Comparison of ENCODE assay signal across 7 cellular contexts in the genomic region with DNA sequence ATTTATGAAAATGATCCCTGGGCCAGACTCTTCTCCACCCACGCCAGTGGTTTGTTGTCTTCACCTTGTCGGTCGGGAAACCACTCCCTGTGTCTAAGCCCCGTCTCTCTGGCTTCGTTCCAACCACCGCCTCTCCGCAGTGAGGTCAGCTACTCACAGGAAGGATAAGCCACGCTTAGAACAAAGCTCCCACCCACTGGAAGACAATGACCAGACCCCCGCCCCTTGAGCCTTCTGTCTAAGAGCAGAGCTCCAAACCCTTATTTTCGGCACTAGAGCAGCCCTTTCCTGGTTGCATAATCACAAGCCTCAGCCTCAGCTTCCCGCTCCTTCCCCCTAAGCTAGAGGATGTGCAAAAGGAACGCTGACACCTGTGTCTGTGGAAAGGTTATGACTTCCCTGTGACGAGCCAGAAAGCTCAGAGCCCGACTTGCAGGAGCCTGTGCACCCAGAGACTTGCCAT.
DNase-seq lines count a peak whose midpoint lies in the region; ATAC-seq lines count a peak whose summit lies in the region.

No MANE protein-coding gene starts in this region.

- POLR2A ChIA-PET in naive thymus-derived CD4-positive, alpha-beta T cell (lab: Charles Lee) = interaction anchor here (0.7 to 1.6 kb wide), 4 partner anchors 9 to 43 kb away, joined by 3 to 6 read pairs (median 3); no protein-coding TSS in a partner anchor

- peaks cover 0 to 22% of the 10 kb centered on the region in 2 donors for H3K4me1 ChIP-seq in naive thymus-derived CD4-positive, alpha-beta T cell (ENCODE audit: control insufficient read depth in 2 of 2, insufficient read depth in 2 of 2, low read length in 2 of 2)
- H3K4me1 ChIP-seq in stomach smooth muscle (ENCODE audit: control insufficient read depth, insufficient read depth, low read length) = peaks cover 43% of the 10 kb centered on the region

- peak overlapping the region; percentile 50 for H3K4me3 Mint-ChIP-seq in central memory CD8-positive, alpha-beta T cell
- peak overlapping the region; percentile 71 to 94 (median 88) for H3K4me3 Mint-ChIP-seq in naive thymus-derived CD4-positive, alpha-beta T cell

- peak; percentile 54 for ATAC-seq in HG02884 (IDR thresholded peaks at IDR 0.05; ENCODE audit: unreplicated experiment)
- ATAC-seq in central memory CD8-positive, alpha-beta T cell (replicated peaks; ENCODE audit: extremely low read depth, poor library complexity, severe bottlenecking) = no peak
- no peak for ATAC-seq in naive thymus-derived CD4-positive, alpha-beta T cell
- no peak for ATAC-seq in GM21381 (IDR thresholded peaks at IDR 0.05; ENCODE audit: unreplicated experiment)

- no peaks in the 10 kb centered on the region for H3K36me3 ChIP-seq in naive thymus-derived CD4-positive, alpha-beta T cell (ENCODE audit: control insufficient read depth in 2 of 3, insufficient read depth in 3 of 3, low read length in 3 of 3)
- no peaks in the 10 kb centered on the region for H3K36me3 ChIP-seq in stomach smooth muscle (ENCODE audit: control insufficient read depth in 2 of 2, insufficient read depth in 2 of 2, low read length in 2 of 2)

- no peak overlapping the region for H3K4me3 ChIP-seq in naive thymus-derived CD4-positive, alpha-beta T cell (ENCODE audit: low read length)
- peak overlapping the region in 1 of 2 donors; percentile 35 for H3K4me3 ChIP-seq in stomach smooth muscle (ENCODE audit: low read length in 2 of 2)

- H3K9me3 ChIP-seq in naive thymus-derived CD4-positive, alpha-beta T cell (ENCODE audit: control insufficient read depth in 2 of 3, low read length in 3 of 3) = no peaks in the 10 kb centered on the region
- H3K9me3 ChIP-seq in stomach smooth muscle (ENCODE audit: control insufficient read depth in 2 of 2, low read length in 2 of 2) = no peaks in the 10 kb centered on the region

- H3K4me1 Mint-ChIP-seq in central memory CD8-positive, alpha-beta T cell = peaks cover 21% of the 10 kb centered on the region
- peaks cover 32 to 58% (median 48%) of the 10 kb centered on the region in 7 donors for H3K4me1 Mint-ChIP-seq in naive thymus-derived CD4-positive, alpha-beta T cell

- peaks cover 52% of the 10 kb centered on the region for H3K27me3 Mint-ChIP-seq in central memory CD8-positive, alpha-beta T cell
- peaks cover 0 to 12% (median 0%) of the 10 kb centered on the region in 5 donors for H3K27me3 Mint-ChIP-seq in naive thymus-derived CD4-positive, alpha-beta T cell

- peak; percentile 51 for DNase-seq in activated CD4-positive, CD25-positive, alpha-beta regulatory T cell treated with anti-CD3 and anti-CD28 coated beads, Interleukin-2, amount 50 U/mL, for 72 hours
- DNase-seq in central memory CD8-positive, alpha-beta T cell (ENCODE audit: low spot score in 2 of 2) = no peak
- peak in 8 of 9 donors; percentile 31 to 63 (median 40) for DNase-seq in naive thymus-derived CD4-positive, alpha-beta T cell
- no peak for DNase-seq in SIG-M5 treated with dmso at 0.1 percent for 504 hours (lab: John Stamatoyannopoulos, UW; ENCODE audit: unreplicated experiment)

- H3K27ac ChIP-seq in naive thymus-derived CD4-positive, alpha-beta T cell (ENCODE audit: low read depth, low read length) = no peak overlapping the region
- peak overlapping the region; percentile 31 for H3K27ac ChIP-seq in stomach smooth muscle (ENCODE audit: low read length)

- H3K27ac Mint-ChIP-seq in central memory CD8-positive, alpha-beta T cell (ENCODE audit: low read depth) = no peak overlapping the region
- H3K27ac Mint-ChIP-seq in naive thymus-derived CD4-positive, alpha-beta T cell = peak overlapping the region; percentile 78 to 94 (median 89)

- CTCF ChIA-PET in naive thymus-derived CD4-positive, alpha-beta T cell (lab: Charles Lee) = interaction anchor here (0.6 kb wide), 1 partner anchor 12 kb away, joined by 3 read pairs; no protein-coding TSS in a partner anchor

- H3K27me3 ChIP-seq in naive thymus-derived CD4-positive, alpha-beta T cell (ENCODE audit: control insufficient read depth in 2 of 2, insufficient read depth in 2 of 2, low read length in 2 of 2) = no peaks in the 10 kb centered on the region
- no peaks in the 10 kb centered on the region for H3K27me3 ChIP-seq in stomach smooth muscle (ENCODE audit: control insufficient read depth in 1 of 2, insufficient read depth in 2 of 2, low read length in 2 of 2)

- no peak overlapping the region for H3K9ac ChIP-seq in stomach smooth muscle (ENCODE audit: low read length in 2 of 2)

- H3K36me3 Mint-ChIP-seq in central memory CD8-positive, alpha-beta T cell (ENCODE audit: insufficient read depth) = no peaks in the 10 kb centered on the region
- H3K36me3 Mint-ChIP-seq in naive thymus-derived CD4-positive, alpha-beta T cell = no peaks in the 10 kb centered on the region

- intact Hi-C loops in naive thymus-derived CD4-positive, alpha-beta T cell (cut with micrococcal nuclease) = loop anchor here in 1 of 2 donors (5.0 kb wide), 1 partner anchor 36 kb away; no protein-coding TSS in a partner anchor

- H3K9me3 Mint-ChIP-seq in central memory CD8-positive, alpha-beta T cell = no peaks in the 10 kb centered on the region
- peaks cover 0 to 1% (median 0%) of the 10 kb centered on the region in 11 donors for H3K9me3 Mint-ChIP-seq in naive thymus-derived CD4-positive, alpha-beta T cell

Comparison
In these comparisons a context has a peak if more than half of its experiments do, and no peak if none do; other contexts are left out.
1. DNase-seq: peak in activated CD4-positive, CD25-positive, alpha-beta regulatory T cell treated with anti-CD3 and anti-CD28 coated beads, Interleukin-2, amount 50 U/mL, for 72 hours (single experiment) and naive thymus-derived CD4-positive, alpha-beta T cell (8 of 9); none in central memory CD8-positive, alpha-beta T cell (0 of 2) and SIG-M5 treated with dmso at 0.1 percent for 504 hours (single experiment).